ENCODE assay signal across 25 cellular contexts in genomic region chr19:11784356-11784755, GRCh38. TPM values are rescaled to one million over a fixed set of nuclear protein-coding genes. Genes with fewer than 3 reads are reported as not detected.
DNase-seq lines count a peak whose midpoint lies in the region; ATAC-seq and TF ChIP-seq lines count a peak whose summit lies in the region.
"Had no signal": no experiment of that assay in that cellular context is flagged by ENCODE, and none has a peak within 500 bp of the region (broad histone marks: within the 10 kb centered on the region; RNA-seq: fewer than 3 reads in every experiment).

No MANE protein-coding gene starts in this region.

- peaks cover 14 to 38% of the 10 kb centered on the region in 2 donors for H3K9me3 Mint-ChIP-seq in natural killer cell

- H3K4me3 Mint-ChIP-seq in natural killer cell: no peak overlapping the region
- H3K4me3 Mint-ChIP-seq: CD14-positive monocyte; CD4-positive, CD25-positive, alpha-beta regulatory T cell; CD8-positive, alpha-beta memory T cell had no signal

- H3K27ac ChIP-seq in liver (ENCODE audit: low read depth in 1 of 2, low read length in 2 of 2) (no peak overlapping the region), right lobe of liver (no peak overlapping the region)
- H3K27ac ChIP-seq: BLaER1 had no signal

- H3K27ac Mint-ChIP-seq in natural killer cell: no peak overlapping the region
- H3K27ac Mint-ChIP-seq: CD14-positive monocyte; CD4-positive, CD25-positive, alpha-beta regulatory T cell; CD8-positive, alpha-beta memory T cell had no signal

- peak overlapping the region in 2 of 3 donors; percentile 47 to 71 for H3K4me3 ChIP-seq in liver (ENCODE audit: low read depth in 1 of 3, low read length in 3 of 3)
- no peak overlapping the region for H3K4me3 ChIP-seq in right lobe of liver
- H3K4me3 ChIP-seq: BLaER1, GM12878 had no signal

- H3K36me3 ChIP-seq in liver (ENCODE audit: control insufficient read depth in 4 of 4, insufficient read depth in 3 of 4, low read depth in 1 of 4, low read length in 3 of 4): peaks cover 13 to 32% (median 26%) of the 10 kb centered on the region in 4 donors
- peaks cover 0 to 20% (median 16%) of the 10 kb centered on the region in 4 donors for H3K36me3 ChIP-seq in right lobe of liver

- no peak for TF ChIP-seq CTCF in liver (IDR thresholded peaks at IDR 0.05; ENCODE audit: low read depth, low read length, missing input control)
- TF ChIP-seq CTCF in right lobe of liver (IDR thresholded peaks at IDR 0.05): no peak
- no peak for TF ChIP-seq CTCF in natural killer cell (IDR thresholded peaks at IDR 0.05)

- H3K27me3 Mint-ChIP-seq in natural killer cell (ENCODE audit: low read depth in 2 of 2): no peaks in the 10 kb centered on the region
- H3K27me3 Mint-ChIP-seq: CD4-positive, alpha-beta memory T cell; CD4-positive, CD25-positive, alpha-beta regulatory T cell; CD8-positive, alpha-beta memory T cell had no signal

- no peak for TF ChIP-seq POLR2A in right lobe of liver (IDR thresholded peaks at IDR 0.05)

- intact Hi-C loops in right lobe of liver (cut with DNase I): no loop called here
- intact Hi-C loops in head of caudate nucleus (cut with DNase I): no loop called here
- intact Hi-C loops in natural killer cell (cut with micrococcal nuclease): no loop called here

- H3K4me1 ChIP-seq in liver (ENCODE audit: control insufficient read depth in 4 of 4, insufficient read depth in 4 of 4, low read length in 3 of 4) (no peaks in the 10 kb centered on the region), right lobe of liver (no peaks in the 10 kb centered on the region)
- H3K4me1 ChIP-seq: BE2C, BLaER1 had no signal

- 98% methylated on average over 3 of the region's 3 CpGs for WGBS in liver
- WGBS in right lobe of liver (ENCODE audit: insufficient coverage, low coverage, low lambda C conversion rate, missing lambda C conversion rate): 92% methylated on average over 3 of the region's 3 CpGs

- no peak for ATAC-seq in right lobe of liver
- ATAC-seq in natural killer cell: no peak
- ATAC-seq: GM12878 had no signal

- peaks cover 63% of the 10 kb centered on the region for H3K36me3 Mint-ChIP-seq in natural killer cell

- no peak for TF ChIP-seq RAD21 in liver (IDR thresholded peaks at IDR 0.05)

- H3K9me3 ChIP-seq in liver (ENCODE audit: control insufficient read depth in 4 of 4, low read length in 3 of 4): peaks cover 49 to 72% (median 59%) of the 10 kb centered on the region in 4 donors
- peaks cover 6 to 84% (median 40%) of the 10 kb centered on the region in 4 donors for H3K9me3 ChIP-seq in right lobe of liver

- H3K4me1 Mint-ChIP-seq in natural killer cell: no peaks in the 10 kb centered on the region
- H3K4me1 Mint-ChIP-seq: CD14-positive monocyte; CD4-positive, CD25-positive, alpha-beta regulatory T cell; CD8-positive, alpha-beta memory T cell had no signal

- no peak overlapping the region for H3K9ac ChIP-seq in liver (ENCODE audit: low read depth in 1 of 2, low read length in 2 of 2)
- H3K9ac ChIP-seq: BLaER1 had no signal

- H3K27me3 ChIP-seq in liver (ENCODE audit: control insufficient read depth in 4 of 4, insufficient read depth in 4 of 4, low read length in 3 of 4): no peaks in the 10 kb centered on the region
- no peaks in the 10 kb centered on the region for H3K27me3 ChIP-seq in right lobe of liver
- H3K27me3 ChIP-seq: BE2C, BLaER1 had no signal

- DNase-seq in right lobe of liver (no peak), RKO (ENCODE audit: low spot score) (peak; percentile 26), head of caudate nucleus (peak in 24 of 42 donors; percentile 7 to 68 (median 33)), NCI-H1048 (lab: John Stamatoyannopoulos, UW) (no peak), natural killer cell (no peak), hippocampal formation (lab: John Stamatoyannopoulos, UW) (no peak)
- DNase-seq: 8988T; ACHN; BE2C; C1 segment of cervical spinal cord; CD4-positive, alpha-beta memory T cell; CD4-positive, CD25-positive, alpha-beta regulatory T cell; CD8-positive, alpha-beta memory T cell; COR-L47; DMS 273 treated with DMSO at 0.1 percent for 48 hours; DMS153; DMS79; DND-41; EL; GDM1 had no signal

TF ChIP-seq in liver, 16 proteins besides CTCF, POLR2A, EP300 and RAD21:
- TF ChIP-seq YY1 (IDR thresholded peaks at IDR 0.05) (no peak), FOXA2 (IDR thresholded peaks at IDR 0.05) (no peak)

RNA-seq across cellular contexts. Expression of gene ZNF491, which starts 14.0 kb away (rescaled TPM):
- total RNA-seq in liver: 1 to 10 TPM in 1 of 2 donors, under 1 TPM in 1; 0.98 to 1.8 TPM
- polyA plus RNA-seq in liver: under 1 TPM; 0.24 to 0.51 TPM
- total RNA-seq in right lobe of liver: 1 to 10 TPM in 2 of 6 experiments, under 1 TPM in 4; 0.37 to 1.3 (median 0.98) TPM
- 1 to 10 TPM; 1.9 to 3.8 (median 3.7) TPM for total RNA-seq in natural killer cell
- total RNA-seq: G401 had no signal
- polyA plus RNA-seq: CD8-positive, alpha-beta memory T cell had no signal

RNA-seq across cellular contexts. Expression of gene ZNF441, which starts 17.6 kb away (rescaled TPM):
- 1 to 10 TPM; 7.1 to 7.4 TPM for total RNA-seq in liver
- 1 to 10 TPM; 1.8 to 4.2 TPM for polyA plus RNA-seq in liver
- 1 to 10 TPM; 2.6 to 4.4 (median 3.2) TPM for total RNA-seq in right lobe of liver
- 1 to 10 TPM; 6.5 to 9.6 (median 7.1) TPM for total RNA-seq in natural killer cell

RNA-seq across cellular contexts. Expression of gene ZNF440, which starts 29.7 kb away (rescaled TPM):
- total RNA-seq in liver: 1 to 10 TPM; 7.2 to 8.5 TPM
- polyA plus RNA-seq in liver: 1 to 10 TPM; 1.3 to 1.5 TPM
- total RNA-seq in right lobe of liver: 1 to 10 TPM; 2.0 to 5.6 (median 3.7) TPM
- 10 to 100 TPM; 21.8 to 37.4 (median 26.6) TPM for total RNA-seq in natural killer cell

RNA-seq across cellular contexts. Expression of gene ZNF823, which starts 45.6 kb away (rescaled TPM):
- 1 to 10 TPM; 3.1 to 6.4 TPM for total RNA-seq in liver
- 1 to 10 TPM; 2.4 to 3.0 TPM for polyA plus RNA-seq in liver
- 1 to 10 TPM; 2.9 to 5.1 (median 3.4) TPM for total RNA-seq in right lobe of liver
- total RNA-seq in natural killer cell: 1 to 10 TPM; 3.2 to 7.1 (median 5.2) TPM

Comparison
In these comparisons a context has a peak if more than half of its experiments do, and no peak if none do; other contexts are left out.
1. H3K4me3 ChIP-seq: peak in liver (2 of 3); none in right lobe of liver (0 of 3).
2. DNase-seq: peak in RKO (single experiment) and head of caudate nucleus (24 of 42); none in right lobe of liver (0 of 3), NCI-H1048 (single experiment), natural killer cell (single experiment) and hippocampal formation (0 of 2).